ENCODE assay signal across 22 cellular contexts in the genomic region with DNA sequence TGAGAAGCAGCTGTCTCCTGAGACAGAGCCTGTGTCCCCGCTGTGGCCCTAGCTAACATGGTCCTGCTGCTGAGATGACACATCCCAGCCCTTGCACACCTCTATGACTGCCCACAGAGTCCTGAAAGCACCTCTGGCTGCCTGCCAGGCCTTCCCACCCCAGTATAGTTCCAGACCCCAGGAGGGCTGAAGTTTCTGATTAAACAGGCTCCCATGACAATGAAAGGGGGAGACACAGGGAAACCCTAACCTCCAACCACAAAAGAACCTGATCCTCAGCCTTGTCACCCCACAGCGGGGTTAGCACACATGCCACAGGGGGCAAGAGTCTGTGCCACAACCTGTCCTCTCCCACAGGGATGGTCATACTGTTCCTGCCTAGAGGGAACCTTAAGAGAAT. TPM values are rescaled to one million over a fixed set of nuclear protein-coding genes. Genes with fewer than 3 reads are reported as not detected.
A peak's percentile ranks its signal among the peaks of the same experiment; 100 is the strongest.
DNase-seq lines count a peak whose midpoint lies in the region; ATAC-seq and TF ChIP-seq lines count a peak whose summit lies in the region.
"Had no signal": no experiment of that assay in that cellular context is flagged by ENCODE, and none has a peak within 500 bp of the region (broad histone marks: within the 10 kb centered on the region; RNA-seq: fewer than 3 reads in every experiment).

No MANE protein-coding gene starts in this region.

- DNase-seq in activated CD4-positive, alpha-beta T cell treated with anti-CD3 and anti-CD28 coated beads for 36 hours = no peak
- DNase-seq in activated CD4-positive, alpha-beta T cell treated with anti-CD3 and anti-CD28 coated beads, Interleukin-2, amount 50 U/mL, for 48 hours = no peak
- no peak for DNase-seq in NT2/D1 (ENCODE audit: low read depth, low spot score)
- DNase-seq in chondrocyte (ENCODE audit: low spot score) = no peak
- no peak for DNase-seq in stimulated activated naive CD8-positive, alpha-beta T cell treated with anti-CD3 and anti-CD28 coated beads, Interleukin-15, Interleukin-2, amounts not matched to agents 100 U/mL and 50 U/mL, for 24 hours
- no peak for DNase-seq in KG1 (lab: John Stamatoyannopoulos, UW)
- DNase-seq in NCI-H2029 treated with DMSO at 0.1 percent for 48 hours (lab: John Stamatoyannopoulos, UW) = no peak
- DNase-seq: activated CD4-positive, alpha-beta T cell treated with anti-CD3 and anti-CD28 coated beads for 4 hours; activated naive CD4-positive, alpha-beta T cell; activated T-cell treated with anti-CD3 and anti-CD28 coated beads, Interleukin-2, amount 50 U/mL, for 48 hours; CD8-positive, alpha-beta T cell; DMS153; effector memory CD8-positive, alpha-beta T cell; heart left ventricle; lower lobe of right lung; NCI-H187; tibial artery had no signal

- TF ChIP-seq CTCF in chondrocyte (IDR thresholded peaks at IDR 0.05) = no peak

- POLR2A ChIA-PET in activated CD4-positive, alpha-beta T cell treated with anti-CD3 and anti-CD28 coated beads for 36 hours (lab: Charles Lee) = no interaction called here

- H3K9ac ChIP-seq in NT2/D1 (ENCODE audit: insufficient read length, low read depth) = peak overlapping the region; percentile 62
- H3K9ac ChIP-seq in rectal smooth muscle tissue (ENCODE audit: low read length) = peak overlapping the region; percentile 4

- H3K27ac Mint-ChIP-seq in activated CD4-positive, alpha-beta T cell treated with anti-CD3 and anti-CD28 coated beads for 36 hours = peak overlapping the region; percentile 19
- H3K27ac Mint-ChIP-seq in chondrocyte (ENCODE audit: unreplicated experiment) = peak overlapping the region; percentile 27
- H3K27ac Mint-ChIP-seq: CD8-positive, alpha-beta T cell; stimulated activated naive CD8-positive, alpha-beta T cell treated with anti-CD3 and anti-CD28 coated beads, Interleukin-15, Interleukin-2, amounts not matched to agents 100 ng/mL and 50 ng/mL, for 24 hours; T-helper 1 cell treated with Interleukin-12 subunit alpha and Interleukin-12 subunit beta and Interleukin-4 antibody, amounts not matched to agents 30 μg/mL and 1 μg/mL, for 36 hours had no signal

- intact Hi-C loops in activated CD4-positive, alpha-beta T cell treated with anti-CD3 and anti-CD28 coated beads for 36 hours (cut with DNase I, micrococcal nuclease) = no loop called here

- no peak overlapping the region for H3K4me3 Mint-ChIP-seq in activated CD4-positive, alpha-beta T cell treated with anti-CD3 and anti-CD28 coated beads for 36 hours
- no peak overlapping the region for H3K4me3 Mint-ChIP-seq in chondrocyte (ENCODE audit: unreplicated experiment)
- H3K4me3 Mint-ChIP-seq: CD8-positive, alpha-beta T cell; effector memory CD8-positive, alpha-beta T cell; stimulated activated naive CD8-positive, alpha-beta T cell treated with anti-CD3 and anti-CD28 coated beads, Interleukin-15, Interleukin-2, amounts not matched to agents 100 ng/mL and 50 ng/mL, for 24 hours; T-helper 1 cell treated with Interleukin-12 subunit alpha and Interleukin-12 subunit beta and Interleukin-4 antibody, amounts not matched to agents 30 μg/mL and 1 μg/mL, for 36 hours had no signal

- CTCF ChIA-PET in activated CD4-positive, alpha-beta T cell treated with anti-CD3 and anti-CD28 coated beads for 36 hours (lab: Charles Lee) = interaction anchor here (0.9 kb wide), 1 partner anchor 12 kb away, joined by 3 read pairs; no protein-coding TSS in a partner anchor

- H3K9me3 ChIP-seq in NT2/D1 (ENCODE audit: insufficient read depth, low read length) = peaks cover 7% of the 10 kb centered on the region; the same call in 1 of the 2 replicates
- H3K9me3 ChIP-seq: lower lobe of right lung, prostate gland, tibial artery had no signal

- no peak overlapping the region for H3K4me3 ChIP-seq in NT2/D1 (ENCODE audit: insufficient read length, low read depth)
- H3K4me3 ChIP-seq in rectal smooth muscle tissue (ENCODE audit: low read length) = no peak overlapping the region
- H3K4me3 ChIP-seq: heart left ventricle, lower lobe of right lung, prostate gland, tibial artery had no signal

- H3K4me1 ChIP-seq in NT2/D1 (ENCODE audit: insufficient read depth, insufficient read length) (peaks cover 16% of the 10 kb centered on the region), rectal smooth muscle tissue (ENCODE audit: control insufficient read depth, insufficient read depth, low read length) (no peaks in the 10 kb centered on the region)
- H3K4me1 ChIP-seq: heart left ventricle, lower lobe of right lung, prostate gland, tibial artery had no signal

- H3K27me3 ChIP-seq in NT2/D1 (ENCODE audit: insufficient read depth, insufficient read length) (no peaks in the 10 kb centered on the region), rectal smooth muscle tissue (ENCODE audit: control insufficient read depth, insufficient read depth, low read length) (no peaks in the 10 kb centered on the region)
- H3K27me3 ChIP-seq: heart left ventricle, tibial artery had no signal

- no peak for ATAC-seq in activated CD4-positive, alpha-beta T cell treated with anti-CD3 and anti-CD28 coated beads for 36 hours
- no peak for ATAC-seq in stimulated activated naive CD8-positive, alpha-beta T cell treated with anti-CD3 and anti-CD28 coated beads, Interleukin-15, Interleukin-2, amounts not matched to agents 100 U/mL and 50 U/mL, for 24 hours
- ATAC-seq: CD8-positive, alpha-beta T cell; effector memory CD8-positive, alpha-beta T cell; heart left ventricle; lower lobe of right lung had no signal

- peaks cover 70% of the 10 kb centered on the region for H3K36me3 ChIP-seq in NT2/D1 (ENCODE audit: insufficient read depth, insufficient read length, low read length)
- peaks cover 44% of the 10 kb centered on the region for H3K36me3 ChIP-seq in rectal smooth muscle tissue (ENCODE audit: control insufficient read depth, insufficient read depth, low read length)

- no peaks in the 10 kb centered on the region for H3K4me1 Mint-ChIP-seq in activated CD4-positive, alpha-beta T cell treated with anti-CD3 and anti-CD28 coated beads for 36 hours
- H3K4me1 Mint-ChIP-seq in chondrocyte (ENCODE audit: low read depth) = peaks cover 9% of the 10 kb centered on the region

- H3K27me3 Mint-ChIP-seq in activated CD4-positive, alpha-beta T cell treated with anti-CD3 and anti-CD28 coated beads for 36 hours = no peaks in the 10 kb centered on the region
- no peaks in the 10 kb centered on the region for H3K27me3 Mint-ChIP-seq in chondrocyte (ENCODE audit: low read depth)
- H3K27me3 Mint-ChIP-seq: effector memory CD8-positive, alpha-beta T cell; stimulated activated naive CD8-positive, alpha-beta T cell treated with anti-CD3 and anti-CD28 coated beads, Interleukin-15, Interleukin-2, amounts not matched to agents 100 ng/mL and 50 ng/mL, for 24 hours had no signal

- H3K36me3 Mint-ChIP-seq in activated CD4-positive, alpha-beta T cell treated with anti-CD3 and anti-CD28 coated beads for 36 hours (ENCODE audit: low read depth) = peaks cover 28% of the 10 kb centered on the region
- peaks cover 32% of the 10 kb centered on the region for H3K36me3 Mint-ChIP-seq in chondrocyte (ENCODE audit: low read depth)

- no peaks in the 10 kb centered on the region for H3K9me3 Mint-ChIP-seq in activated CD4-positive, alpha-beta T cell treated with anti-CD3 and anti-CD28 coated beads for 36 hours (ENCODE audit: low read depth)
- no peaks in the 10 kb centered on the region for H3K9me3 Mint-ChIP-seq in chondrocyte (ENCODE audit: low read depth)
- H3K9me3 Mint-ChIP-seq: CD8-positive, alpha-beta T cell; effector memory CD8-positive, alpha-beta T cell; stimulated activated naive CD8-positive, alpha-beta T cell treated with anti-CD3 and anti-CD28 coated beads, Interleukin-15, Interleukin-2, amounts not matched to agents 100 ng/mL and 50 ng/mL, for 24 hours had no signal

- peak overlapping the region; percentile 36 for H3K27ac ChIP-seq in rectal smooth muscle tissue (ENCODE audit: low read depth, low read length)
- H3K27ac ChIP-seq: heart left ventricle, lower lobe of right lung, prostate gland, tibial artery had no signal

RNA-seq across cellular contexts. Expression of a gene that starts 15.6 kb away (rescaled TPM):
- total RNA-seq in activated CD4-positive, alpha-beta T cell treated with anti-CD3 and anti-CD28 coated beads for 36 hours = 100 to 1,000 TPM in 1 of 2 experiments, 10 to 100 TPM in 1; 79.5 to 110 TPM
- total RNA-seq in chondrocyte = 130 to 147 TPM (median 140 TPM) in 3 replicates

RNA-seq across cellular contexts. Expression of a gene that starts 15.7 kb away (rescaled TPM):
- total RNA-seq in activated CD4-positive, alpha-beta T cell treated with anti-CD3 and anti-CD28 coated beads for 36 hours = 10 to 100 TPM; 64.4 to 68.5 TPM
- total RNA-seq in chondrocyte = 78.8 to 85.3 TPM (median 80.2 TPM) in 3 replicates

RNA-seq across cellular contexts. Expression of a gene that starts 26.5 kb away (rescaled TPM):
- not detected for total RNA-seq in activated CD4-positive, alpha-beta T cell treated with anti-CD3 and anti-CD28 coated beads for 36 hours
- total RNA-seq in chondrocyte = not detected in 3 replicates
- total RNA-seq: CD8-positive, alpha-beta T cell; SK-MEL-5 had no signal

RNA-seq across cellular contexts. Expression of a gene that starts 27.4 kb away (rescaled TPM):
- total RNA-seq in activated CD4-positive, alpha-beta T cell treated with anti-CD3 and anti-CD28 coated beads for 36 hours = under 1 TPM; 0.50 to 0.72 TPM
- total RNA-seq in chondrocyte = 87.0 to 127 TPM (median 91.9 TPM) in 3 replicates

RNA-seq across cellular contexts. Expression of a gene that starts 48.2 kb away (rescaled TPM):
- 10 to 100 TPM; 47.7 to 48.5 TPM for total RNA-seq in activated CD4-positive, alpha-beta T cell treated with anti-CD3 and anti-CD28 coated beads for 36 hours
- 43.5 to 53.6 TPM (median 49.3 TPM) in 3 replicates for total RNA-seq in chondrocyte
